In genomic region chr6:11232177-11232967, GRCh38 we compare ENCODE assay signal across 8 cellular contexts. TPM values are rescaled to one million over a fixed set of nuclear protein-coding genes. Genes with fewer than 3 reads are reported as not detected.
DNase-seq lines count a peak whose midpoint lies in the region; ATAC-seq, FAIRE-seq and TF ChIP-seq lines count a peak whose summit lies in the region.

TSS of gene NEDD9 (minus strand) at chr6:11232668. CDS start at chr6:11232515, 153 bp downstream.

- peak; percentile 83 for DNase-seq in DMS79 (lab: John Stamatoyannopoulos, UW)
- peak; percentile 86 for DNase-seq in RCC 7860 (ENCODE audit: low spot score)
- peak; percentile 91 to 96 for DNase-seq in activated T-cell treated with anti-CD3 and anti-CD28 coated beads, Interleukin-2, amount 50 U/mL, for 72 hours
- DNase-seq in esophagus squamous epithelium (lab: John Stamatoyannopoulos, UW): peak; percentile 77
- peak; percentile 93 for DNase-seq in myocyte (ENCODE audit: low read depth)
- peak; percentile 88 to 94 for DNase-seq in stimulated activated CD8-positive, alpha-beta memory T cell treated with anti-CD3 and anti-CD28 coated beads, Interleukin-7, amount 100 ng/mL, for 48 hours (ENCODE audit: extremely low read depth in 1 of 2, low read depth in 1 of 2)

- peaks cover 0 to 3% of the 10 kb centered on the region in 2 donors for H3K36me3 Mint-ChIP-seq in activated T-cell treated with anti-CD3 and anti-CD28 coated beads, Interleukin-2, amount 50 U/mL, for 72 hours (ENCODE audit: insufficient read depth in 2 of 2)

- H3K4me3 ChIP-seq in esophagus squamous epithelium: peak within 1 kb of the TSS; percentile 26 to 80 (median 60)

- H3K4me1 ChIP-seq in esophagus squamous epithelium: peaks cover 18 to 65% (median 40%) of the 10 kb centered on the region in 3 donors

- H3K27me3 Mint-ChIP-seq in activated T-cell treated with anti-CD3 and anti-CD28 coated beads, Interleukin-2, amount 50 U/mL, for 72 hours (ENCODE audit: low read depth): no peaks in the 10 kb centered on the region

- peak; percentile 98 for ATAC-seq in GM21786 (IDR thresholded peaks at IDR 0.05; ENCODE audit: unreplicated experiment)
- peak; percentile 97 to 98 for ATAC-seq in activated T-cell treated with anti-CD3 and anti-CD28 coated beads, Interleukin-2, amount 50 U/mL, for 72 hours (replicated peaks in 1 of 2)

- TF ChIP-seq POLR2A in esophagus squamous epithelium (IDR thresholded peaks at IDR 0.05): peak in 3 of 4 donors; percentile 97 to 100 (median 98)

- peaks cover 0 to 25% (median 0%) of the 10 kb centered on the region in 4 donors for H3K27me3 ChIP-seq in esophagus squamous epithelium

- TF ChIP-seq CTCF in esophagus squamous epithelium (IDR thresholded peaks at IDR 0.05): no peak

- peak; percentile 85 for FAIRE-seq in RCC 7860 (lab: Jason Lieb, UNC)

- H3K9me3 ChIP-seq in KOPT-K1 (ENCODE audit: insufficient read depth, low read length, poor library complexity, severe bottlenecking) (no peaks in the 10 kb centered on the region), esophagus squamous epithelium (no peaks in the 10 kb centered on the region)

- H3K27ac Mint-ChIP-seq in activated T-cell treated with anti-CD3 and anti-CD28 coated beads, Interleukin-2, amount 50 U/mL, for 72 hours: peak within 1 kb of the TSS; percentile 89

- H3K4me1 Mint-ChIP-seq in activated T-cell treated with anti-CD3 and anti-CD28 coated beads, Interleukin-2, amount 50 U/mL, for 72 hours (ENCODE audit: low read depth): peaks cover 74% of the 10 kb centered on the region

- H3K27ac ChIP-seq in KOPT-K1 (ENCODE audit: low read depth, low read length, poor library complexity, severe bottlenecking): peak within 1 kb of the TSS; percentile 95
- peak within 1 kb of the TSS; percentile 78 to 96 (median 92) for H3K27ac ChIP-seq in esophagus squamous epithelium

- no peaks in the 10 kb centered on the region for H3K36me3 ChIP-seq in KOPT-K1 (ENCODE audit: insufficient read depth, low read length)
- no peaks in the 10 kb centered on the region for H3K36me3 ChIP-seq in esophagus squamous epithelium

- H3K9me3 Mint-ChIP-seq in activated T-cell treated with anti-CD3 and anti-CD28 coated beads, Interleukin-2, amount 50 U/mL, for 72 hours: no peaks in the 10 kb centered on the region

- intact Hi-C loops in esophagus squamous epithelium (cut with DNase I): no loop called here

- peak within 1 kb of the TSS; percentile 90 to 91 for H3K4me3 Mint-ChIP-seq in activated T-cell treated with anti-CD3 and anti-CD28 coated beads, Interleukin-2, amount 50 U/mL, for 72 hours

- 0 to 1% methylated on average over 18 to 19 of the region's 31 CpGs for WGBS in esophagus squamous epithelium, 2 donors

RNA-seq across cellular contexts. Expression of gene NEDD9, which starts in this region (rescaled TPM):
- 10 to 100 TPM; 20.8 to 36.4 TPM for total RNA-seq in activated T-cell treated with anti-CD3 and anti-CD28 coated beads, Interleukin-2, amount 50 U/mL, for 72 hours
- total RNA-seq in esophagus squamous epithelium: 10 to 100 TPM in 2 of 4 donors, 1 to 10 TPM in 2; 7.7 to 14.9 (median 10.9) TPM
- total RNA-seq in myocyte: 3.4 and 4.5 TPM in 2 replicates
- polyA plus RNA-seq in myocyte (2012): 15.1 TPM

Comparison
In these comparisons a context has a peak if more than half of its experiments do, and no peak if none do; other contexts are left out.
1. Peak in every context shown above with its lines: DNase-seq, ATAC-seq, H3K4me3 ChIP-seq and H3K27ac ChIP-seq.